26 cellular contexts compared by ENCODE assay signal in the genomic region with DNA sequence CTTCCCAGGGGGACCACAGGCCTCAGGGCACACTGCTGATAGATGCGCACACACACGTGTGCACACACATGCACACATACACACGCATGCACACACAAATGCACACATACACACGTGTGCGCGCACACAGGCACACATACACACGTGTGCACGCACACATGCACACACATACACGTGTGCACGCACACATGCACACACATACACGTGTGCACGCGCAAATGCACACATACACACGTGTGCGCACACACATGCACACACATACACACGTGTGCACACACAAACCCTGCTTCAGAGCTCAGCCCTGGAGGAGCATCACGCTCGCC.
"Had no signal": no experiment of that assay in that cellular context is flagged by ENCODE, and none has a peak within 500 bp of the region (broad histone marks: within the 10 kb centered on the region; RNA-seq: fewer than 3 reads in every experiment).

No MANE protein-coding gene starts in this region.

- H3K27ac ChIP-seq: brain microvascular endothelial cell, esophagus muscularis mucosa, foreskin keratinocyte, heart left ventricle, left lung, neural progenitor cell, right atrium auricular region, suprapubic skin, transverse colon, uterus had no signal

- H3K4me1 Mint-ChIP-seq: activated naive CD4-positive, alpha-beta T cell treated with anti-CD3 and anti-CD28 coated beads, Interleukin-2, amount 10 ng/mL, durations not matched to agents 7 days and 5 days had no signal

- H3K9me3 Mint-ChIP-seq: activated naive CD4-positive, alpha-beta T cell treated with anti-CD3 and anti-CD28 coated beads, Interleukin-2, amount 10 ng/mL, durations not matched to agents 7 days and 5 days; activated naive CD8-positive, alpha-beta T cell treated with anti-CD3 and anti-CD28 coated beads, Interleukin-2, amount 10 ng/mL, durations not matched to agents 7 days and 5 days; naive thymus-derived CD4-positive, alpha-beta T cell; T-helper 2 cell treated with Interferon-gamma antibody and Interleukin-4, amounts not matched to agents 5 μg/mL and 100 μg/mL, for 36 hours had no signal

- FAIRE-seq: astrocyte had no signal

- ATAC-seq: activated CD4-positive, alpha-beta T cell treated with anti-CD3 and anti-CD28 coated beads for 36 hours; foreskin keratinocyte; heart left ventricle; left lung; naive thymus-derived CD4-positive, alpha-beta T cell had no signal

- H3K27me3 ChIP-seq: brain microvascular endothelial cell, foreskin keratinocyte, neural progenitor cell, right atrium auricular region, transverse colon, uterus had no signal

- H3K4me1 ChIP-seq: foreskin keratinocyte, left lung, neural progenitor cell, right atrium auricular region, transverse colon, uterus had no signal

- H3K4me3 Mint-ChIP-seq: activated CD4-positive, alpha-beta T cell treated with anti-CD3 and anti-CD28 coated beads for 36 hours; activated naive CD4-positive, alpha-beta T cell treated with anti-CD3 and anti-CD28 coated beads, Interleukin-2, amount 10 ng/mL, durations not matched to agents 7 days and 5 days; activated naive CD8-positive, alpha-beta T cell treated with anti-CD3 and anti-CD28 coated beads, Interleukin-2, amount 10 ng/mL, durations not matched to agents 7 days and 5 days; neural progenitor cell; T-helper 2 cell treated with Interferon-gamma antibody and Interleukin-4, amounts not matched to agents 5 μg/mL and 100 μg/mL, for 36 hours had no signal

- H2AFZ ChIP-seq: neural progenitor cell had no signal

- H3K27me3 Mint-ChIP-seq: activated CD4-positive, alpha-beta T cell treated with anti-CD3 and anti-CD28 coated beads for 36 hours; activated naive CD4-positive, alpha-beta T cell treated with anti-CD3 and anti-CD28 coated beads, Interleukin-2, amount 10 ng/mL, durations not matched to agents 7 days and 5 days; activated naive CD8-positive, alpha-beta T cell treated with anti-CD3 and anti-CD28 coated beads, Interleukin-2, amount 10 ng/mL, durations not matched to agents 7 days and 5 days had no signal

- H3K4me2 ChIP-seq: neural progenitor cell had no signal

- H3K36me3 Mint-ChIP-seq: activated naive CD4-positive, alpha-beta T cell treated with anti-CD3 and anti-CD28 coated beads, Interleukin-2, amount 10 ng/mL, durations not matched to agents 7 days and 5 days; activated naive CD8-positive, alpha-beta T cell treated with anti-CD3 and anti-CD28 coated beads, Interleukin-2, amount 10 ng/mL, durations not matched to agents 7 days and 5 days; naive thymus-derived CD4-positive, alpha-beta T cell; neural progenitor cell had no signal

- H3K4me3 ChIP-seq: esophagus muscularis mucosa, heart left ventricle, left lung, lung, neural progenitor cell, right atrium auricular region, suprapubic skin, transverse colon, uterus had no signal

- H3K36me3 ChIP-seq: brain microvascular endothelial cell, esophagus muscularis mucosa, heart left ventricle, left lung, neural progenitor cell, right atrium auricular region, suprapubic skin, transverse colon, uterus had no signal

- H3K9ac ChIP-seq: neural progenitor cell had no signal

- H3K9me3 ChIP-seq: esophagus muscularis mucosa, heart left ventricle, left lung, right atrium auricular region, suprapubic skin, transverse colon, uterus had no signal

- DNase-seq: activated CD4-positive, alpha-beta T cell treated with anti-CD3 and anti-CD28 coated beads for 36 hours; activated CD4-positive, alpha-beta T cell treated with anti-CD3 and anti-CD28 coated beads, Interleukin-2, amount 50 U/mL, for 4 hours; activated CD4-positive, CD25-positive, alpha-beta regulatory T cell; activated gamma-delta T cell; activated naive CD4-positive, alpha-beta T cell treated with anti-CD3 and anti-CD28 coated beads, Interleukin-2, amount 10 ng/mL, durations not matched to agents 7 days and 5 days; activated naive CD8-positive, alpha-beta T cell treated with anti-CD3 and anti-CD28 coated beads, Interleukin-2, amount 10 ng/mL, durations not matched to agents 7 days and 5 days; activated T-cell treated with anti-CD3 and anti-CD28 coated beads for 4 hours; brain microvascular endothelial cell; caudate nucleus; foreskin keratinocyte; kidney glomerular epithelial cell; midbrain; naive thymus-derived CD4-positive, alpha-beta T cell; stimulated activated naive CD4-positive, alpha-beta T cell; T-helper 1 cell had no signal

- H3K27ac Mint-ChIP-seq: activated CD4-positive, alpha-beta T cell treated with anti-CD3 and anti-CD28 coated beads for 36 hours; activated naive CD4-positive, alpha-beta T cell treated with anti-CD3 and anti-CD28 coated beads, Interleukin-2, amount 10 ng/mL, durations not matched to agents 7 days and 5 days; activated naive CD8-positive, alpha-beta T cell treated with anti-CD3 and anti-CD28 coated beads, Interleukin-2, amount 10 ng/mL, durations not matched to agents 7 days and 5 days; T-helper 2 cell treated with Interferon-gamma antibody and Interleukin-4, amounts not matched to agents 5 μg/mL and 100 μg/mL, for 36 hours had no signal
